1 cellular context compared by ENCODE assay signal in genomic region chr10:103144086-103144485, GRCh38.
A peak's percentile ranks its signal among the peaks of the same experiment; 100 is the strongest.
TF ChIP-seq lines count a peak whose summit lies in the region.

No MANE protein-coding gene starts in this region.

TF ChIP-seq in neural cell, 6 proteins besides CTCF, POLR2A, EP300 and RAD21 (continued from another document):
- TF ChIP-seq REST (IDR thresholded peaks at IDR 0.05; ENCODE audit: borderline replicate concordance), result peak; percentile 59
TF ChIP-seq in neural cell: peak in this region for 1.
